Comparison of ENCODE assay signal across 1 cellular context in genomic region chr11:32152821-32153220, GRCh38.
TF ChIP-seq lines count a peak whose summit lies in the region.

No MANE protein-coding gene starts in this region.

TF ChIP-seq in GM12878, 131 proteins besides CTCF, POLR2A, EP300 and RAD21 (continued from another document):
- TF ChIP-seq E2F4 (IDR thresholded peaks at IDR 0.05; ENCODE audit: low read depth, low read length) (no peak), RUNX3 (IDR thresholded peaks at IDR 0.05; ENCODE audit: low read length) (no peak), NR2C1 (IDR thresholded peaks at IDR 0.05) (no peak), CBX5 (IDR thresholded peaks at IDR 0.05; ENCODE audit: low read depth) (no peak), ETV6 (conservative IDR thresholded peaks at IDR 0.05 in 1 of 2, IDR thresholded peaks at IDR 0.05 in 1 of 2; ENCODE audit: borderline replicate concordance in 1 of 2, low read depth in 1 of 2) (no peak), ZBTB40 (IDR thresholded peaks at IDR 0.05; ENCODE audit: borderline replicate concordance) (no peak), SUZ12 (IDR thresholded peaks at IDR 0.05; ENCODE audit: unreplicated experiment) (no peak), PML (IDR thresholded peaks at IDR 0.05; ENCODE audit: low read length) (no peak), ZNF274 (IDR thresholded peaks at IDR 0.05; ENCODE audit: insufficient read depth, insufficient read length) (no peak), RFX5 (IDR thresholded peaks at IDR 0.05; ENCODE audit: low read depth, low read length) (no peak), MTA3 (IDR thresholded peaks at IDR 0.05; ENCODE audit: borderline replicate concordance, low read length) (no peak), SRF (IDR thresholded peaks at IDR 0.05; ENCODE audit: low read depth in 2 of 2, low read length in 2 of 2) (no peak), SUPT20H (IDR thresholded peaks at IDR 0.05; ENCODE audit: borderline replicate concordance, control insufficient read depth, low read depth, low read length) (no peak)
